In genomic region chrX:22742174-22742573, GRCh38 we compare ENCODE assay signal across 18 cellular contexts.
A peak's percentile ranks its signal among the peaks of the same experiment; 100 is the strongest.
DNase-seq lines count a peak whose midpoint lies in the region; TF ChIP-seq lines count a peak whose summit lies in the region.
"Had no signal": no experiment of that assay in that cellular context is flagged by ENCODE, and none has a peak within 500 bp of the region (broad histone marks: within the 10 kb centered on the region; RNA-seq: fewer than 3 reads in every experiment).

No MANE protein-coding gene starts in this region.

- no peak for TF ChIP-seq POLR2A in breast epithelium (IDR thresholded peaks at IDR 0.05)

- H3K9me3 ChIP-seq in breast epithelium (no peaks in the 10 kb centered on the region), SJCRH30 (replicated peaks) (no peaks in the 10 kb centered on the region), WERI-Rb-1 (ENCODE audit: severe bottlenecking) (no peaks in the 10 kb centered on the region)
- H3K9me3 ChIP-seq: mucosa of descending colon, transverse colon had no signal

- H3K4me1 ChIP-seq in breast epithelium = no peaks in the 10 kb centered on the region
- no peaks in the 10 kb centered on the region for H3K4me1 ChIP-seq in SJCRH30
- H3K4me1 ChIP-seq: transverse colon had no signal

- peaks cover 0 to 13% of the 10 kb centered on the region in 2 donors for H3K27me3 ChIP-seq in breast epithelium
- H3K27me3 ChIP-seq in SJCRH30 = no peaks in the 10 kb centered on the region
- H3K27me3 ChIP-seq in WERI-Rb-1 (ENCODE audit: insufficient read depth, low read depth, severe bottlenecking) = peaks cover 4% of the 10 kb centered on the region
- H3K27me3 ChIP-seq: transverse colon had no signal

- H3K36me3 ChIP-seq in breast epithelium (no peaks in the 10 kb centered on the region), SJCRH30 (no peaks in the 10 kb centered on the region), WERI-Rb-1 (no peaks in the 10 kb centered on the region)
- H3K36me3 ChIP-seq: transverse colon had no signal

- CTCF ChIA-PET in MCF 10A (lab: Yijun Ruan, JAX) = no interaction called here

- in situ Hi-C loops in GM13977 (cut with MboI; ENCODE audit: low pct_unique_long_range_greater_than_20kb, low sequenced_read_pairs, unreplicated experiment) = loop anchor here (25.0 kb wide), 1 partner anchor 755 kb away; no protein-coding TSS in a partner anchor

- TF ChIP-seq CTCF in MCF 10A (IDR thresholded peaks at IDR 0.05; ENCODE audit: unreplicated experiment) = no peak
- no peak for TF ChIP-seq CTCF in breast epithelium (IDR thresholded peaks at IDR 0.05)
- TF ChIP-seq CTCF in fibroblast of mammary gland (conservative IDR thresholded peaks at IDR 0.05; ENCODE audit: control insufficient read depth, insufficient read depth, low read depth, low read length) = no peak
- no peak for TF ChIP-seq CTCF in WERI-Rb-1 (IDR thresholded peaks at IDR 0.05; ENCODE audit: low read depth, low read length)
- TF ChIP-seq CTCF in GM13977 (IDR thresholded peaks at IDR 0.05; ENCODE audit: extremely low read depth, insufficient read depth, missing control alignments) = no peak

- no peaks in the 10 kb centered on the region for H3K36me3 Mint-ChIP-seq in MCF 10A (ENCODE audit: insufficient read depth, unreplicated experiment)
- H3K36me3 Mint-ChIP-seq: activated naive CD4-positive, alpha-beta T cell treated with anti-CD3 and anti-CD28 coated beads, Interleukin-2, amount 50 U/mL, for 72 hours had no signal

- no peaks in the 10 kb centered on the region for H3K9me3 Mint-ChIP-seq in MCF 10A (ENCODE audit: unreplicated experiment)
- H3K9me3 Mint-ChIP-seq: activated naive CD4-positive, alpha-beta T cell treated with anti-CD3 and anti-CD28 coated beads, Interleukin-2, amount 50 U/mL, for 72 hours; activated T-cell treated with anti-CD3 and anti-CD28 coated beads, Interleukin-2, amount 50 U/mL, for 24 hours had no signal

- H3K27ac ChIP-seq in breast epithelium = no peak overlapping the region
- H3K27ac ChIP-seq in SJCRH30 = no peak overlapping the region
- no peak overlapping the region for H3K27ac ChIP-seq in WERI-Rb-1
- H3K27ac ChIP-seq: transverse colon had no signal

- H3K4me1 Mint-ChIP-seq in MCF 10A (ENCODE audit: insufficient read depth, unreplicated experiment) = no peaks in the 10 kb centered on the region

- no TSS peak for BruUV-seq in MCF 10A (replicated peaks; lab: Mats Ljungman, UMichigan)

- H3K4me3 ChIP-seq in breast epithelium = no peak overlapping the region
- H3K4me3 ChIP-seq in SJCRH30 = no peak overlapping the region
- no peak overlapping the region for H3K4me3 ChIP-seq in fibroblast of mammary gland (ENCODE audit: control insufficient read depth, low read depth, low read length)
- no peak overlapping the region for H3K4me3 ChIP-seq in WERI-Rb-1 (ENCODE audit: low read depth, low read length)
- H3K4me3 ChIP-seq: mucosa of descending colon, transverse colon had no signal

- POLR2A ChIA-PET in MCF 10A (lab: Yijun Ruan, JAX) = no interaction called here

- H3K27ac Mint-ChIP-seq in MCF 10A (ENCODE audit: low read depth, unreplicated experiment) = peak overlapping the region; percentile 19
- H3K27ac Mint-ChIP-seq: activated naive CD4-positive, alpha-beta T cell treated with anti-CD3 and anti-CD28 coated beads, Interleukin-2, amount 50 U/mL, for 72 hours; activated T-cell treated with anti-CD3 and anti-CD28 coated beads, Interleukin-2, amount 50 U/mL, for 24 hours had no signal

- intact Hi-C loops in MCF 10A (cut with micrococcal nuclease) = loop anchor here (10.0 kb wide), 1 partner anchor 377 kb away; no protein-coding TSS in a partner anchor
- intact Hi-C loops in breast epithelium (cut with DNase I; ENCODE audit: low total_unique reads) = no loop called here

- H3K27me3 Mint-ChIP-seq in MCF 10A (ENCODE audit: insufficient read depth, unreplicated experiment) = peaks cover 40% of the 10 kb centered on the region

- DNase-seq in MCF 10A (ENCODE audit: unreplicated experiment) (peak; percentile 28), breast epithelium (ENCODE audit: low spot score in 2 of 2) (no peak), SJCRH30 (peak; percentile 2 to 22), fibroblast of mammary gland (ENCODE audit: low read depth) (peak; percentile 91), stromal cell of bone marrow (ENCODE audit: low read depth) (peak; percentile 66), LoVo (ENCODE audit: low spot score) (no peak), WERI-Rb-1 (no peak), GM13977 (ENCODE audit: low spot score) (no peak)
- DNase-seq: 8988T; activated T-cell treated with anti-CD3 and anti-CD28 coated beads, Interleukin-2, amount 50 U/mL, for 24 hours; cerebellar nuclear complex; kidney glomerular epithelial cell; mucosa of descending colon; NCI-H1694 treated with DMSO at 0.1 percent for 48 hours; NCI-H510A treated with DMSO at 0.1 percent for 48 hours; OCI-M1; transverse colon had no signal

- no peak overlapping the region for H3K4me3 Mint-ChIP-seq in MCF 10A (ENCODE audit: unreplicated experiment)
- H3K4me3 Mint-ChIP-seq: activated T-cell treated with anti-CD3 and anti-CD28 coated beads, Interleukin-2, amount 50 U/mL, for 24 hours had no signal

Comparison
In these comparisons a context has a peak if more than half of its experiments do, and no peak if none do; other contexts are left out.
1. DNase-seq: peak in MCF 10A (single experiment), SJCRH30 (2 of 2), fibroblast of mammary gland (single experiment) and stromal cell of bone marrow (single experiment); none in breast epithelium (0 of 2), LoVo (single experiment), WERI-Rb-1 (single experiment) and GM13977 (single experiment).